In the genomic region with DNA sequence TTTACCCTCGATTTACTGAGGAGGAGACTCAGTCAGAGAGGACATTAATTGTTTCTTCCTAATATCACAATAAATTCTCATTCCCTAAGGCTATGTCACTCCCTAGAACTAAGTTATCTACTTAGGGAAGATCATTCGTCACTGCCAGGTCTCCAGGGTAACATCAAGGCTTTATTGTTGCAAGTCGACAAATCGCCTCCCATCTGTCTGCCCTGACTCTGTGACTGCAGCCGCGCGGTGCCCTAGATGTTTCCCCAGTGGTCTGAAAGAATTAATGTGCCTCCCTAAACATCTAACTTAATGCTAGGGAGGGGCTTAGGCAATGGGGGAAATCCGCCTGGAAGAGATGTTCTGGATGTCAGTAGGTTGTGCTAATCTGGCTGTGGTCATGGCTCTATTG, we compare ENCODE assay signal across 13 cellular contexts.
"Had no signal": no experiment of that assay in that cellular context is flagged by ENCODE, and none has a peak within 500 bp of the region (broad histone marks: within the 10 kb centered on the region; RNA-seq: fewer than 3 reads in every experiment).

No MANE protein-coding gene starts in this region.

- H3K27ac Mint-ChIP-seq: naive thymus-derived CD4-positive, alpha-beta T cell had no signal

- H3K9me3 ChIP-seq: heart left ventricle, neutrophil, sigmoid colon had no signal

- H3K4me3 ChIP-seq: heart left ventricle, sigmoid colon, skin epidermis had no signal

- ATAC-seq: heart left ventricle; left colon; naive thymus-derived CD4-positive, alpha-beta T cell had no signal

- H3K36me3 ChIP-seq: heart left ventricle, neutrophil, sigmoid colon had no signal

- DNase-seq: erythroblast; foreskin melanocyte; heart left ventricle; hippocampal formation; left colon; mesendoderm; naive thymus-derived CD4-positive, alpha-beta T cell; sigmoid colon; stimulated activated CD4-positive, alpha-beta T cell treated with anti-CD3 and anti-CD28 coated beads, Interleukin-2, amount 100 ng/mL, for 24 hours; stimulated activated naive CD4-positive, alpha-beta T cell treated with Interleukin-2 at 50 U/mL for 16 hours; trophoblast cell had no signal

- H3K4me1 Mint-ChIP-seq: naive thymus-derived CD4-positive, alpha-beta T cell had no signal

- H3K4me3 Mint-ChIP-seq: naive thymus-derived CD4-positive, alpha-beta T cell had no signal

- H3K27me3 ChIP-seq: heart left ventricle, neutrophil, sigmoid colon had no signal

- H3K36me3 Mint-ChIP-seq: naive thymus-derived CD4-positive, alpha-beta T cell had no signal

- H3K4me1 ChIP-seq: heart left ventricle, sigmoid colon had no signal
